1 cellular context compared by ENCODE assay signal in the genomic region with DNA sequence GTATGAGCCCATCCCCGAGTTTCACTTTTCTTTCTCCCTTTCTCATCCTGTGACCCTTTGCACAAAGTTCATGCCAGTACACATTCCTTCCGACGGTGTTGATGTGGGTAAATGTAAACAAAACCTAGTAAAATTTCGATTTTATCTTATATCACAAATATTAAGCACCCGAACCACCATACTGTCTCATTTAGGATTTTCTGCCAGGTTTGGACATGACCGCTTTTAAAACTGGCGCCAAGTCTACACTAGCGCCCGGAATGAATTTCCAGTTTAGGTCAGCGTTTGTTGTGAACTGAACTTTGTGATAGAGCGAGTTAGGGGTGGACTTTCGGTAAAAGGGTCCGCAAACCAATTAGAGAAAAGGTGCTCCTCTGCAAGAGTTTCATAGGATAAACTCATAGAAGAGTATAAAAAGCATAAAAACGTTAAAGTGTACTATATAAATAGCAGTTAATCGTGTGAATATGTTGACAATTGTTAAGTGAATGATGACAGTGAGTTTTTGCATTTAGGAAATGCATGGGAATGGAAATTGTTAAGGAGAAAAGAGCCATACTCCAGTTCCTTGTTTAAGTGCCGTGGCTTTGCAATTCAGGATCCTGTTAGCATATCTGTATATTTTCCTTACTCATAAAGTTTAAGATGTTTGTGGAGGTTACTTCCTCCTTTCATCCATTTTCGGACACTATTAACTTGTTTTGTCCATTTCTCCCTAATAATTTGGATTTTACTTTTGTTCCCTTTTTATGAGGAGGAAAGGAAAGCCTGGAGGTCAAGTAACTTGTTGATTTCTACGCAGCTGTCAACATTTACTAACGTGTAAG.
TF ChIP-seq lines count a peak whose summit lies in the region.

No MANE protein-coding gene starts in this region.

TF ChIP-seq in GM23338, 12 proteins besides CTCF, POLR2A, EP300 and RAD21 (continued from another document):
- TF ChIP-seq, protein P1, sequence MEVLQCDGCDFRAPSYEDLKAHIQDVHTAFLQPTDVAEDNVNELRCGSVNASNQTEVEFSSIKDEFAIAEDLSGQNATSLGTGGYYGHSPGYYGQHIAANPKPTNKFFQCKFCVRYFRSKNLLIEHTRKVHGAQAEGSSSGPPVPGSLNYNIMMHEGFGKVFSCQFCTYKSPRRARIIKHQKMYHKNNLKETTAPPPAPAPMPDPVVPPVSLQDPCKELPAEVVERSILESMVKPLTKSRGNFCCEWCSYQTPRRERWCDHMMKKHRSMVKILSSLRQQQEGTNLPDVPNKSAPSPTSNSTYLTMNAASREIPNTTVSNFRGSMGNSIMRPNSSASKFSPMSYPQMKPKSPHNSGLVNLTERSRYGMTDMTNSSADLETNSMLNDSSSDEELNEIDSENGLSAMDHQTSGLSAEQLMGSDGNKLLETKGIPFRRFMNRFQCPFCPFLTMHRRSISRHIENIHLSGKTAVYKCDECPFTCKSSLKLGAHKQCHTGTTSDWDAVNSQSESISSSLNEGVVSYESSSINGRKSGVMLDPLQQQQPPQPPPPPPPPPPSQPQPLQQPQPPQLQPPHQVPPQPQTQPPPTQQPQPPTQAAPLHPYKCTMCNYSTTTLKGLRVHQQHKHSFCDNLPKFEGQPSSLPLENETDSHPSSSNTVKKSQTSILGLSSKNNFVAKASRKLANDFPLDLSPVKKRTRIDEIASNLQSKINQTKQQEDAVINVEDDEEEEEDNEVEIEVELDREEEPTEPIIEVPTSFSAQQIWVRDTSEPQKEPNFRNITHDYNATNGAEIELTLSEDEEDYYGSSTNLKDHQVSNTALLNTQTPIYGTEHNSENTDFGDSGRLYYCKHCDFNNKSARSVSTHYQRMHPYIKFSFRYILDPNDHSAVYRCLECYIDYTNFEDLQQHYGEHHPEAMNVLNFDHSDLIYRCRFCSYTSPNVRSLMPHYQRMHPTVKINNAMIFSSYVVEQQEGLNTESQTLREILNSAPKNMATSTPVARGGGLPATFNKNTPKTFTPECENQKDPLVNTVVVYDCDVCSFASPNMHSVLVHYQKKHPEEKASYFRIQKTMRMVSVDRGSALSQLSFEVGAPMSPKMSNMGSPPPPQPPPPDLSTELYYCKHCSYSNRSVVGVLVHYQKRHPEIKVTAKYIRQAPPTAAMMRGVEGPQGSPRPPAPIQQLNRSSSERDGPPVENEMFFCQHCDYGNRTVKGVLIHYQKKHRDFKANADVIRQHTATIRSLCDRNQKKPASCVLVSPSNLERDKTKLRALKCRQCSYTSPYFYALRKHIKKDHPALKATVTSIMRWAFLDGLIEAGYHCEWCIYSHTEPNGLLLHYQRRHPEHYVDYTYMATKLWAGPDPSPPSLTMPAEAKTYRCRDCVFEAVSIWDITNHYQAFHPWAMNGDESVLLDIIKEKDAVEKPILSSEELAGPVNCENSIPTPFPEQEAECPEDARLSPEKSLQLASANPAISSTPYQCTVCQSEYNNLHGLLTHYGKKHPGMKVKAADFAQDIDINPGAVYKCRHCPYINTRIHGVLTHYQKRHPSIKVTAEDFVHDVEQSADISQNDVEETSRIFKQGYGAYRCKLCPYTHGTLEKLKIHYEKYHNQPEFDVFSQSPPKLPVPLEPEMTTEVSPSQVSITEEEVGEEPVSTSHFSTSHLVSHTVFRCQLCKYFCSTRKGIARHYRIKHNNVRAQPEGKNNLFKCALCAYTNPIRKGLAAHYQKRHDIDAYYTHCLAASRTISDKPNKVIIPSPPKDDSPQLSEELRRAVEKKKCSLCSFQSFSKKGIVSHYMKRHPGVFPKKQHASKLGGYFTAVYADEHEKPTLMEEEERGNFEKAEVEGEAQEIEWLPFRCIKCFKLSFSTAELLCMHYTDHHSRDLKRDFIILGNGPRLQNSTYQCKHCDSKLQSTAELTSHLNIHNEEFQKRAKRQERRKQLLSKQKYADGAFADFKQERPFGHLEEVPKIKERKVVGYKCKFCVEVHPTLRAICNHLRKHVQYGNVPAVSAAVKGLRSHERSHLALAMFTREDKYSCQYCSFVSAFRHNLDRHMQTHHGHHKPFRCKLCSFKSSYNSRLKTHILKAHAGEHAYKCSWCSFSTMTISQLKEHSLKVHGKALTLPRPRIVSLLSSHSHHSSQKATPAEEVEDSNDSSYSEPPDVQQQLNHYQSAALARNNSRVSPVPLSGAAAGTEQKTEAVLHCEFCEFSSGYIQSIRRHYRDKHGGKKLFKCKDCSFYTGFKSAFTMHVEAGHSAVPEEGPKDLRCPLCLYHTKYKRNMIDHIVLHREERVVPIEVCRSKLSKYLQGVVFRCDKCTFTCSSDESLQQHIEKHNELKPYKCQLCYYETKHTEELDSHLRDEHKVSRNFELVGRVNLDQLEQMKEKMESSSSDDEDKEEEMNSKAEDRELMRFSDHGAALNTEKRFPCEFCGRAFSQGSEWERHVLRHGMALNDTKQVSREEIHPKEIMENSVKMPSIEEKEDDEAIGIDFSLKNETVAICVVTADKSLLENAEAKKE (CRISPR knock-in tag; IDR thresholded peaks at IDR 0.05) = no peak
- no peak for TF ChIP-seq JUNB (IDR thresholded peaks at IDR 0.05; ENCODE audit: unreplicated experiment)
- no peak for TF ChIP-seq EZH2 (IDR thresholded peaks at IDR 0.05; ENCODE audit: low read depth, unreplicated experiment)
TF ChIP-seq in GM23338: peak in this region for 0.
